Comparison of ENCODE assay signal across 8 cellular contexts in the genomic region with DNA sequence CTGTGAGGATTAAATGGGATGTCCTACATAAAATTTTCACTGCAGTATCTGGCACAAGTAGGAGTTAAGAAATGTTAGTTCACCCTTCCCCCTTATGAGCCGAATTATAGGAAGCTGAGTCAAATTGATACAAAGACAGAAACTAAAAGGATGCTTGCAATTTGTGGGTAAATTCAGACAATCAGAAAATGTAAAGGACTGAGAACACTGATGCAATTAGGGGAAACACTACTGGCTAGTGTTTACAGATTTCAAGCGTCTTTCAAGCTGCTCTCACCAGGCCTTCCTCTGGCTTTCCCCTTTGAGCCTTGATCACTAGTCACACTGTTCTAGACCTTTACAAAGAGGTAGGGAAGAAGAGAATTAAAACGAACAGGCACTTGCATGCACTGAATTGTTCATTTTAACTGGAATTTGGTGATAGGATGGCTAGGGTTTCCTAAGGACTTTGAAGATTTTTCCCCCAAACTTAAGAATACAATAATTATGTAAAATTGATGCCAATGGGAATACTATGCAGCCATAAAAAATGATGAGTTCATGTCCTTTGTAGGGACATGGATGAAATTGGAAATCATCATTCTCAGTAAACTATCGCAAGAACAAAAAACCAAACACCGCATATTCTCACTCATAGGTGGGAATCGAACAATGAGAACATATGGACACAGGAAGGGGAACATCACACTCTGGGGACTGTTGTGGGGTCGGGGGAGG.
DNase-seq lines count a peak whose midpoint lies in the region; ATAC-seq and TF ChIP-seq lines count a peak whose summit lies in the region.
"Not testable (repeated sequence)": the region's sequence is repeated elsewhere in the genome, so short reads cannot be mapped to it uniquely, and the experiment has no call there.

No MANE protein-coding gene starts in this region.

- not testable (repeated sequence) for H3K9me3 Mint-ChIP-seq in activated B cell treated with CpG ODN at 0.5 μM for 24 hours; activated naive CD8-positive, alpha-beta T cell treated with anti-CD3 and anti-CD28 coated beads, Interleukin-2, amount 10 ng/mL, durations not matched to agents 7 days and 5 days

- H3K4me1 Mint-ChIP-seq in activated B cell treated with CpG ODN at 0.5 μM for 24 hours, result not testable (repeated sequence)
- peaks cover 12% of the 10 kb centered on the region for H3K4me1 Mint-ChIP-seq in activated naive CD8-positive, alpha-beta T cell treated with anti-CD3 and anti-CD28 coated beads, Interleukin-2, amount 10 ng/mL, durations not matched to agents 7 days and 5 days

- not testable (repeated sequence) for H3K36me3 Mint-ChIP-seq in activated B cell treated with CpG ODN at 0.5 μM for 24 hours (ENCODE audit: low read depth); activated naive CD8-positive, alpha-beta T cell treated with anti-CD3 and anti-CD28 coated beads, Interleukin-2, amount 10 ng/mL, durations not matched to agents 7 days and 5 days

- TF ChIP-seq CTCF in AG10803 (conservative IDR thresholded peaks at IDR 0.05; ENCODE audit: low read length); activated B cell treated with CpG ODN at 0.5 μM for 24 hours (IDR thresholded peaks at IDR 0.05): not testable (repeated sequence)

- not testable (repeated sequence) for H3K27me3 Mint-ChIP-seq in activated B cell treated with CpG ODN at 0.5 μM for 24 hours; activated naive CD8-positive, alpha-beta T cell treated with anti-CD3 and anti-CD28 coated beads, Interleukin-2, amount 10 ng/mL, durations not matched to agents 7 days and 5 days

- ATAC-seq in GM18858 (IDR thresholded peaks at IDR 0.05; ENCODE audit: unreplicated experiment), result peak; percentile 95
- ATAC-seq in GM19452 (IDR thresholded peaks at IDR 0.05; ENCODE audit: unreplicated experiment), result peak; percentile 87
- ATAC-seq in GM21786 (IDR thresholded peaks at IDR 0.05; ENCODE audit: unreplicated experiment), result peak; percentile 95
- peak; percentile 96 for ATAC-seq in HG02981 (IDR thresholded peaks at IDR 0.05; ENCODE audit: unreplicated experiment)
- ATAC-seq in HG03439 (IDR thresholded peaks at IDR 0.05; ENCODE audit: unreplicated experiment), result peak; percentile 82
- peak; percentile 21 for ATAC-seq in activated B cell treated with CpG ODN at 0.5 μM for 24 hours (ENCODE audit: low read depth)
- ATAC-seq in activated naive CD8-positive, alpha-beta T cell treated with anti-CD3 and anti-CD28 coated beads, Interleukin-2, amount 10 ng/mL, durations not matched to agents 7 days and 5 days (ENCODE audit: low read depth), result peak; percentile 65

- H3K27ac Mint-ChIP-seq in activated B cell treated with CpG ODN at 0.5 μM for 24 hours; activated naive CD8-positive, alpha-beta T cell treated with anti-CD3 and anti-CD28 coated beads, Interleukin-2, amount 10 ng/mL, durations not matched to agents 7 days and 5 days: not testable (repeated sequence)

- intact Hi-C loops in activated B cell treated with CpG ODN at 0.5 μM for 24 hours (cut with micrococcal nuclease), result not testable (repeated sequence)

- POLR2A ChIA-PET in activated B cell treated with CpG ODN at 0.5 μM for 24 hours (lab: Charles Lee); activated naive CD8-positive, alpha-beta T cell treated with anti-CD3 and anti-CD28 coated beads, Interleukin-2, amount 10 ng/mL, durations not matched to agents 7 days and 5 days (lab: Charles Lee): not testable (repeated sequence)

- H3K4me3 ChIP-seq in AG10803 (ENCODE audit: low read length), result not testable (repeated sequence)

- peak; percentile 44 for DNase-seq in AG10803 (ENCODE audit: low read depth)
- DNase-seq in activated B cell treated with CpG ODN at 0.5 μM for 24 hours; activated naive CD8-positive, alpha-beta T cell treated with anti-CD3 and anti-CD28 coated beads, Interleukin-2, amount 10 ng/mL, durations not matched to agents 7 days and 5 days: not testable (repeated sequence)

- H3K4me3 Mint-ChIP-seq in activated B cell treated with CpG ODN at 0.5 μM for 24 hours; activated naive CD8-positive, alpha-beta T cell treated with anti-CD3 and anti-CD28 coated beads, Interleukin-2, amount 10 ng/mL, durations not matched to agents 7 days and 5 days: not testable (repeated sequence)

- CTCF ChIA-PET in activated B cell treated with CpG ODN at 0.5 μM for 24 hours (lab: Charles Lee), result not testable (repeated sequence)

Comparison
In these comparisons a context has a peak if more than half of its experiments do, and no peak if none do; other contexts are left out.
1. ATAC-seq: peak in every context shown above with its lines; median percentile 96 in HG02981; 95 in GM18858; 95 in GM21786; 87 in GM19452; 82 in HG03439; 65 in activated naive CD8-positive, alpha-beta T cell treated with anti-CD3 and anti-CD28 coated beads, Interleukin-2, amount 10 ng/mL, durations not matched to agents 7 days and 5 days; 21 in activated B cell treated with CpG ODN at 0.5 μM for 24 hours.